In genomic region chr2:239267411-239267941, GRCh38 we compare ENCODE assay signal across 8 cellular contexts.
DNase-seq lines count a peak whose midpoint lies in the region; ATAC-seq and TF ChIP-seq lines count a peak whose summit lies in the region.

No MANE protein-coding gene starts in this region.

- H3K27me3 Mint-ChIP-seq in WTC11 (ENCODE audit: low read depth) (no peaks in the 10 kb centered on the region), memory B cell (peaks cover 32% of the 10 kb centered on the region)

- TF ChIP-seq CTCF in C4-2B (conservative IDR thresholded peaks at IDR 0.05) (no peak), IMR-90 (conservative IDR thresholded peaks at IDR 0.05; ENCODE audit: low read depth, low read length) (peak; percentile 49), WTC11 (IDR thresholded peaks at IDR 0.05) (no peak), cardiac fibroblast (IDR thresholded peaks at IDR 0.05; ENCODE audit: low read depth, low read length) (no peak)

- peak overlapping the region; percentile 56; the same call in 1 of the 2 replicates for H3K56ac ChIP-seq in IMR-90 (ENCODE audit: extremely low read depth, insufficient read depth, low read length)

- peak overlapping the region; percentile 78 for H2BK5ac ChIP-seq in IMR-90 (ENCODE audit: low read depth, low read length, poor library complexity, severe bottlenecking)

- H3K9ac ChIP-seq in IMR-90 (ENCODE audit: low read depth, low read length) = peak overlapping the region; percentile 37; the same call in 1 of the 2 replicates

- peak overlapping the region; percentile 18 for H3K4me2 ChIP-seq in IMR-90 (ENCODE audit: low read depth, low read length)

- no peaks in the 10 kb centered on the region for H3K9me3 Mint-ChIP-seq in WTC11
- H3K9me3 Mint-ChIP-seq in memory B cell = no peaks in the 10 kb centered on the region

- ATAC-seq in GM21423 (IDR thresholded peaks at IDR 0.05; ENCODE audit: unreplicated experiment) (peak; percentile 87), IMR-90 (ENCODE audit: low read depth) (peak; percentile 59), WTC11 (peak; percentile 27), memory B cell (ENCODE audit: low read depth) (peak; percentile 97)

- peak overlapping the region; percentile 91 for H3K23ac ChIP-seq in IMR-90 (ENCODE audit: low read depth, low read length)

- H3K4ac ChIP-seq in IMR-90 (ENCODE audit: low read depth, low read length) = peak overlapping the region; percentile 87

- H2BK120ac ChIP-seq in IMR-90 (ENCODE audit: low read depth, low read length) = peak overlapping the region; percentile 92

- BruUV-seq in IMR-90 (replicated peaks; lab: Mats Ljungman, UMichigan) = no TSS peak

- intact Hi-C loops in IMR-90 (cut with micrococcal nuclease) = no loop called here

- H3K4me3 ChIP-seq in IMR-90 (ENCODE audit: insufficient read depth, low read depth, low read length) (no peak overlapping the region), cardiac fibroblast (replicated peaks in 1 of 2; ENCODE audit: low read depth in 2 of 2, low read length in 2 of 2) (no peak overlapping the region)

- no peaks in the 10 kb centered on the region for H3K9me3 ChIP-seq in IMR-90 (ENCODE audit: control insufficient read depth, insufficient read depth, low read length)

- in situ Hi-C loops in IMR-90 (cut with MboI; ENCODE audit: low sequenced_read_pairs) = no loop called here

- H2BK20ac ChIP-seq in IMR-90 (ENCODE audit: low read depth, low read length) = peak overlapping the region; percentile 86

- H3K36me3 Mint-ChIP-seq in WTC11 (no peaks in the 10 kb centered on the region), memory B cell (no peaks in the 10 kb centered on the region)

- H4K20me1 ChIP-seq in IMR-90 (ENCODE audit: insufficient read depth, low read length) = peaks cover 3% of the 10 kb centered on the region; the same call in 1 of the 2 replicates

- peak overlapping the region; percentile 91 for H2AK5ac ChIP-seq in IMR-90 (ENCODE audit: low read depth, low read length)

- 0 out of 2 replicates have a peak, but pooled peaks have one; percentile 27 for TF ChIP-seq POLR2A in IMR-90 (IDR thresholded peaks at IDR 0.05; ENCODE audit: low read depth, low read length)

- H4K5ac ChIP-seq in IMR-90 (ENCODE audit: low read depth, low read length) = peak overlapping the region; percentile 73

- peaks cover 71% of the 10 kb centered on the region for H3K4me1 Mint-ChIP-seq in WTC11
- H3K4me1 Mint-ChIP-seq in memory B cell = peaks cover 49% of the 10 kb centered on the region

- H3K27ac ChIP-seq in C4-2B = peak overlapping the region; percentile 72
- peak overlapping the region; percentile 90 for H3K27ac ChIP-seq in IMR-90 (ENCODE audit: insufficient read depth, low read length)

- peaks cover 39% of the 10 kb centered on the region for H3K9me1 ChIP-seq in IMR-90 (ENCODE audit: insufficient read depth, low read length)

- CTCF ChIA-PET in IMR-90 (lab: Yijun Ruan, JAX) = interaction anchor here (1.2 kb wide), 2 partner anchors 18 to 21 kb away, joined by 3 to 4 read pairs; no protein-coding TSS in a partner anchor
- CTCF ChIA-PET in WTC11 (lab: Charles Lee) = interaction anchor here (0.7 to 1.5 kb wide), 2 partner anchors 28 to 124 kb away, joined by 3 to 9 read pairs; no protein-coding TSS in a partner anchor

- H3K4me3 Mint-ChIP-seq in WTC11 (no peak overlapping the region), memory B cell (peak overlapping the region; percentile 79)

- H2AK9ac ChIP-seq in IMR-90 (replicated peaks; ENCODE audit: low read depth, low read length, poor library complexity) = peak overlapping the region; percentile 85

- H3K27me3 ChIP-seq in IMR-90 (ENCODE audit: control insufficient read depth, insufficient read depth, low read length) = no peaks in the 10 kb centered on the region

- H4K91ac ChIP-seq in IMR-90 (ENCODE audit: insufficient read depth, low read depth, low read length) = peak overlapping the region; percentile 91

- H3K18ac ChIP-seq in IMR-90 (ENCODE audit: low read depth, low read length) = peak overlapping the region; percentile 71

- H3K14ac ChIP-seq in IMR-90 (replicated peaks; ENCODE audit: low read depth, low read length) = peak overlapping the region; percentile 92

- dilution Hi-C loops in IMR-90 (cut with HindIII; ENCODE audit: low sequenced_read_pairs, unreplicated experiment) = no loop called here

- H3K27ac Mint-ChIP-seq in WTC11 (no peak overlapping the region), memory B cell (peak overlapping the region; percentile 61)

- H3K36me3 ChIP-seq in IMR-90 (ENCODE audit: control insufficient read depth, insufficient read depth, low read length) = no peaks in the 10 kb centered on the region

- WGBS in IMR-90 (ENCODE audit: extremely low coverage in 2 of 2, insufficient read length in 1 of 2), 2 experiments = 21% methylated on average over 6 of the region's 16 CpGs; no CpG with 5 or more reads in 1 of the 2 experiments

- H3K4me1 ChIP-seq in IMR-90 (ENCODE audit: control insufficient read depth, insufficient read depth, low read length) = peaks cover 49% of the 10 kb centered on the region

- peak overlapping the region; percentile 86 for H2AFZ ChIP-seq in IMR-90 (replicated peaks; ENCODE audit: low read length, poor library complexity)

- H3K79me1 ChIP-seq in IMR-90 (ENCODE audit: low read depth in 1 of 2, low read length in 2 of 2) = peaks cover 48 to 83% of the 10 kb centered on the region in 2 experiments

- peak overlapping the region; percentile 84 to 86 for H4K8ac ChIP-seq in IMR-90 (ENCODE audit: low read depth in 2 of 2, low read length in 2 of 2)

- TF ChIP-seq RAD21 in IMR-90 (IDR thresholded peaks at IDR 0.05; ENCODE audit: low read length) = peak; percentile 65

- DNase-seq in IMR-90 (peak; percentile 80), WTC11 (ENCODE audit: low spot score) (no peak), cardiac fibroblast (ENCODE audit: low read depth in 2 of 2) (peak; percentile 84 to 85), memory B cell (ENCODE audit: low spot score in 2 of 2) (peak; percentile 71 to 82), OCI-M2 (lab: John Stamatoyannopoulos, UW; ENCODE audit: unreplicated experiment) (no peak)
- DNase-seq in stimulated activated CD8-positive, alpha-beta memory T cell treated with anti-CD3 and anti-CD28 coated beads, Interleukin-4, amount 100 ng/mL, for 1 hour (ENCODE audit: low read depth in 2 of 2, low spot score in 1 of 2) = peak; percentile 84 to 87

- H2BK15ac ChIP-seq in IMR-90 (ENCODE audit: low read depth, low read length) = peak overlapping the region; percentile 97

- POLR2A ChIA-PET in IMR-90 (lab: Charles Lee; ENCODE audit: unreplicated experiment) (no interaction called here), WTC11 (lab: Charles Lee) (no interaction called here)

TF ChIP-seq in IMR-90, 13 proteins besides CTCF, POLR2A, EP300 and RAD21:
- peak; percentile 39 for TF ChIP-seq SMC3 (IDR thresholded peaks at IDR 0.05; ENCODE audit: low read depth, low read length)
- peak; percentile 40; the same call in 1 of the 2 replicates for TF ChIP-seq MAFK (IDR thresholded peaks at IDR 0.05; ENCODE audit: low read depth, low read length)
- TF ChIP-seq MAZ (IDR thresholded peaks at IDR 0.05; ENCODE audit: borderline replicate concordance, low read depth, low read length) = no peak
TF ChIP-seq in IMR-90: peak in this region for 2.

TF ChIP-seq in WTC11, 78 proteins besides CTCF, POLR2A, EP300 and RAD21 (continues in another document):
- TF ChIP-seq ZNF138 (CRISPR knock-in tag; conservative IDR thresholded peaks at IDR 0.05) (no peak), EMX1 (CRISPR knock-in tag; IDR thresholded peaks at IDR 0.05) (no peak), ZNF121 (CRISPR knock-in tag; IDR thresholded peaks at IDR 0.05) (no peak), E2F1 (CRISPR knock-in tag; IDR thresholded peaks at IDR 0.05) (no peak), NR2C2 (CRISPR knock-in tag; IDR thresholded peaks at IDR 0.05) (no peak), ZNF317 (CRISPR knock-in tag; IDR thresholded peaks at IDR 0.05; ENCODE audit: borderline replicate concordance, low read depth) (no peak), FOXK1 (CRISPR knock-in tag; IDR thresholded peaks at IDR 0.05) (no peak), MXD4 (CRISPR knock-in tag; IDR thresholded peaks at IDR 0.05; ENCODE audit: borderline replicate concordance) (no peak)
- TF ChIP-seq, protein P1, sequence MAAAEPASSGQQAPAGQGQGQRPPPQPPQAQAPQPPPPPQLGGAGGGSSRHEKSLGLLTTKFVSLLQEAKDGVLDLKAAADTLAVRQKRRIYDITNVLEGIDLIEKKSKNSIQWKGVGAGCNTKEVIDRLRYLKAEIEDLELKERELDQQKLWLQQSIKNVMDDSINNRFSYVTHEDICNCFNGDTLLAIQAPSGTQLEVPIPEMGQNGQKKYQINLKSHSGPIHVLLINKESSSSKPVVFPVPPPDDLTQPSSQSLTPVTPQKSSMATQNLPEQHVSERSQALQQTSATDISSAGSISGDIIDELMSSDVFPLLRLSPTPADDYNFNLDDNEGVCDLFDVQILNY (CRISPR knock-in tag; IDR thresholded peaks at IDR 0.05) = no peak
- TF ChIP-seq, protein P2, sequence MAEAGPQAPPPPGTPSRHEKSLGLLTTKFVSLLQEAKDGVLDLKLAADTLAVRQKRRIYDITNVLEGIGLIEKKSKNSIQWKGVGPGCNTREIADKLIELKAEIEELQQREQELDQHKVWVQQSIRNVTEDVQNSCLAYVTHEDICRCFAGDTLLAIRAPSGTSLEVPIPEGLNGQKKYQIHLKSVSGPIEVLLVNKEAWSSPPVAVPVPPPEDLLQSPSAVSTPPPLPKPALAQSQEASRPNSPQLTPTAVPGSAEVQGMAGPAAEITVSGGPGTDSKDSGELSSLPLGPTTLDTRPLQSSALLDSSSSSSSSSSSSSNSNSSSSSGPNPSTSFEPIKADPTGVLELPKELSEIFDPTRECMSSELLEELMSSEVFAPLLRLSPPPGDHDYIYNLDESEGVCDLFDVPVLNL (CRISPR knock-in tag; IDR thresholded peaks at IDR 0.05; ENCODE audit: borderline replicate concordance, low read depth) = no peak

Comparison
In these comparisons a context has a peak if more than half of its experiments do, and no peak if none do; other contexts are left out.
1. ATAC-seq: peak in every context shown above with its lines; median percentile 97 in memory B cell; 87 in GM21423; 59 in IMR-90; 27 in WTC11.
2. DNase-seq: peak in IMR-90 (single experiment), cardiac fibroblast (2 of 2), memory B cell (2 of 2) and stimulated activated CD8-positive, alpha-beta memory T cell treated with anti-CD3 and anti-CD28 coated beads, Interleukin-4, amount 100 ng/mL, for 1 hour (2 of 2); none in WTC11 (single experiment) and OCI-M2 (single experiment).